Comparison of ENCODE assay signal across 16 cellular contexts in genomic region chr3:105747621-105748165, GRCh38.
DNase-seq lines count a peak whose midpoint lies in the region; ATAC-seq and TF ChIP-seq lines count a peak whose summit lies in the region.
"Had no signal": no experiment of that assay in that cellular context is flagged by ENCODE, and none has a peak within 500 bp of the region (broad histone marks: within the 10 kb centered on the region; RNA-seq: fewer than 3 reads in every experiment).

No MANE protein-coding gene starts in this region.

- DNase-seq in activated CD4-positive, alpha-beta T cell treated with anti-CD3 and anti-CD28 coated beads, Interleukin-2, amount 10 ng/mL, durations not matched to agents 24 days and 14 days: no peak
- no peak for DNase-seq in activated CD4-positive, alpha-beta T cell treated with anti-CD3 and anti-CD28 coated beads, Interleukin-2, amount 50 U/mL, for 48 hours
- DNase-seq in activated T-helper 1 cell treated with anti-CD3 and anti-CD28 coated beads, Interleukin-12 subunit alpha, Interleukin-12 subunit beta, Interleukin-2, Interleukin-4 antibody, amounts not matched to agents 30 ng/mL and 10 ng/mL and 1 ng/mL, durations not matched to agents 14 hours and 24 hours and 36 hours (ENCODE audit: low spot score): no peak
- no peak for DNase-seq in Right ventricle myocardium superior
- DNase-seq in thyroid gland: no peak
- DNase-seq in NCI-H128 (lab: John Stamatoyannopoulos, UW; ENCODE audit: unreplicated experiment): no peak
- no peak for DNase-seq in GOT3 (lab: John Stamatoyannopoulos, UW)
- no peak for DNase-seq in SIG-M5 (lab: John Stamatoyannopoulos, UW)
- DNase-seq: activated gamma-delta T cell treated with Interleukin-2 at 50 U/mL for 16 hours; Calu3; hypothalamus; naive B cell; NCI-H1092; retina; stimulated activated CD4-positive, alpha-beta T cell treated with anti-CD3 and anti-CD28 coated beads, Interleukin-2, amount 100 ng/mL, for 48 hours had no signal

- 71 to 74% methylated on average over 1 of the region's 1 CpG for WGBS in thyroid gland, 2 donors

- H3K36me3 ChIP-seq in thyroid gland: peaks cover 0 to 9% of the 10 kb centered on the region in 2 donors

- H3K36me3 Mint-ChIP-seq in activated CD4-positive, alpha-beta T cell treated with anti-CD3 and anti-CD28 coated beads, Interleukin-2, amount 10 ng/mL, durations not matched to agents 24 days and 14 days (ENCODE audit: low read depth): peaks cover 66% of the 10 kb centered on the region
- H3K36me3 Mint-ChIP-seq in activated T-helper 1 cell treated with anti-CD3 and anti-CD28 coated beads, Interleukin-12 subunit alpha, Interleukin-12 subunit beta, Interleukin-2, Interleukin-4 antibody, amounts not matched to agents 30 ng/mL and 10 ng/mL and 1 ng/mL, durations not matched to agents 14 hours and 24 hours and 36 hours (ENCODE audit: low read depth): peaks cover 56% of the 10 kb centered on the region

- H3K9me3 ChIP-seq in thyroid gland: no peaks in the 10 kb centered on the region

- peaks cover 3 to 12% of the 10 kb centered on the region in 2 donors for H3K4me1 ChIP-seq in thyroid gland

- H3K27me3 ChIP-seq in thyroid gland: no peaks in the 10 kb centered on the region

- no peak for TF ChIP-seq CTCF in thyroid gland (IDR thresholded peaks at IDR 0.05)

- TF ChIP-seq POLR2A in thyroid gland (IDR thresholded peaks at IDR 0.05): no peak

- H3K27me3 Mint-ChIP-seq in activated CD4-positive, alpha-beta T cell treated with anti-CD3 and anti-CD28 coated beads, Interleukin-2, amount 10 ng/mL, durations not matched to agents 24 days and 14 days: no peaks in the 10 kb centered on the region
- H3K27me3 Mint-ChIP-seq in activated T-helper 1 cell treated with anti-CD3 and anti-CD28 coated beads, Interleukin-12 subunit alpha, Interleukin-12 subunit beta, Interleukin-2, Interleukin-4 antibody, amounts not matched to agents 30 ng/mL and 10 ng/mL and 1 ng/mL, durations not matched to agents 14 hours and 24 hours and 36 hours (ENCODE audit: insufficient read depth): no peaks in the 10 kb centered on the region
- H3K27me3 Mint-ChIP-seq: naive B cell had no signal

- peak overlapping the region; percentile 82 for H3K27ac Mint-ChIP-seq in activated CD4-positive, alpha-beta T cell treated with anti-CD3 and anti-CD28 coated beads, Interleukin-2, amount 10 ng/mL, durations not matched to agents 24 days and 14 days
- peak overlapping the region; percentile 81 for H3K27ac Mint-ChIP-seq in activated T-helper 1 cell treated with anti-CD3 and anti-CD28 coated beads, Interleukin-12 subunit alpha, Interleukin-12 subunit beta, Interleukin-2, Interleukin-4 antibody, amounts not matched to agents 30 ng/mL and 10 ng/mL and 1 ng/mL, durations not matched to agents 14 hours and 24 hours and 36 hours

- H3K4me3 ChIP-seq in thyroid gland (replicated peaks in 1 of 3): no peak overlapping the region

- peak; percentile 26 for ATAC-seq in Right ventricle myocardium superior (ENCODE audit: poor library complexity)

- peaks cover 61% of the 10 kb centered on the region for H3K4me1 Mint-ChIP-seq in activated CD4-positive, alpha-beta T cell treated with anti-CD3 and anti-CD28 coated beads, Interleukin-2, amount 10 ng/mL, durations not matched to agents 24 days and 14 days
- peaks cover 85% of the 10 kb centered on the region for H3K4me1 Mint-ChIP-seq in activated T-helper 1 cell treated with anti-CD3 and anti-CD28 coated beads, Interleukin-12 subunit alpha, Interleukin-12 subunit beta, Interleukin-2, Interleukin-4 antibody, amounts not matched to agents 30 ng/mL and 10 ng/mL and 1 ng/mL, durations not matched to agents 14 hours and 24 hours and 36 hours (ENCODE audit: low read depth)

- H3K4me3 Mint-ChIP-seq in activated CD4-positive, alpha-beta T cell treated with anti-CD3 and anti-CD28 coated beads, Interleukin-2, amount 10 ng/mL, durations not matched to agents 24 days and 14 days: peak overlapping the region; percentile 64
- no peak overlapping the region for H3K4me3 Mint-ChIP-seq in activated T-helper 1 cell treated with anti-CD3 and anti-CD28 coated beads, Interleukin-12 subunit alpha, Interleukin-12 subunit beta, Interleukin-2, Interleukin-4 antibody, amounts not matched to agents 30 ng/mL and 10 ng/mL and 1 ng/mL, durations not matched to agents 14 hours and 24 hours and 36 hours

- intact Hi-C loops in activated CD4-positive, alpha-beta T cell treated with anti-CD3 and anti-CD28 coated beads, Interleukin-2, amount 10 ng/mL, durations not matched to agents 24 days and 14 days (cut with micrococcal nuclease): loop anchor here (2.0 kb wide), 2 partner anchors 71 to 429 kb away; no protein-coding TSS in a partner anchor
- intact Hi-C loops in activated T-helper 1 cell treated with anti-CD3 and anti-CD28 coated beads, Interleukin-12 subunit alpha, Interleukin-12 subunit beta, Interleukin-2, Interleukin-4 antibody, amounts not matched to agents 30 ng/mL and 10 ng/mL and 1 ng/mL, durations not matched to agents 14 hours and 24 hours and 36 hours (cut with micrococcal nuclease): loop anchor here (1.0 to 2.0 kb wide), 2 partner anchors 8 to 429 kb away; no protein-coding TSS in a partner anchor
- intact Hi-C loops in Right ventricle myocardium superior (cut with DNase I): no loop called here
- intact Hi-C loops in thyroid gland (cut with DNase I): no loop called here

- peak overlapping the region in 2 of 3 donors; percentile 20 to 56 for H3K27ac ChIP-seq in thyroid gland
- H3K27ac ChIP-seq: epithelial cell of prostate had no signal

- H3K9me3 Mint-ChIP-seq in activated CD4-positive, alpha-beta T cell treated with anti-CD3 and anti-CD28 coated beads, Interleukin-2, amount 10 ng/mL, durations not matched to agents 24 days and 14 days: peaks cover 4% of the 10 kb centered on the region
- peaks cover 3% of the 10 kb centered on the region for H3K9me3 Mint-ChIP-seq in activated T-helper 1 cell treated with anti-CD3 and anti-CD28 coated beads, Interleukin-12 subunit alpha, Interleukin-12 subunit beta, Interleukin-2, Interleukin-4 antibody, amounts not matched to agents 30 ng/mL and 10 ng/mL and 1 ng/mL, durations not matched to agents 14 hours and 24 hours and 36 hours
- H3K9me3 Mint-ChIP-seq: naive B cell had no signal

Comparison
In these comparisons a context has a peak if more than half of its experiments do, and no peak if none do; other contexts are left out.
1. intact Hi-C loops: an anchor here in activated CD4-positive, alpha-beta T cell treated with anti-CD3 and anti-CD28 coated beads, Interleukin-2, amount 10 ng/mL, durations not matched to agents 24 days and 14 days (2.0 kb wide) and activated T-helper 1 cell treated with anti-CD3 and anti-CD28 coated beads, Interleukin-12 subunit alpha, Interleukin-12 subunit beta, Interleukin-2, Interleukin-4 antibody, amounts not matched to agents 30 ng/mL and 10 ng/mL and 1 ng/mL, durations not matched to agents 14 hours and 24 hours and 36 hours (1.0 to 2.0 kb wide); none called in Right ventricle myocardium superior and thyroid gland.